Comparison of ENCODE assay signal across 10 cellular contexts in the genomic region with DNA sequence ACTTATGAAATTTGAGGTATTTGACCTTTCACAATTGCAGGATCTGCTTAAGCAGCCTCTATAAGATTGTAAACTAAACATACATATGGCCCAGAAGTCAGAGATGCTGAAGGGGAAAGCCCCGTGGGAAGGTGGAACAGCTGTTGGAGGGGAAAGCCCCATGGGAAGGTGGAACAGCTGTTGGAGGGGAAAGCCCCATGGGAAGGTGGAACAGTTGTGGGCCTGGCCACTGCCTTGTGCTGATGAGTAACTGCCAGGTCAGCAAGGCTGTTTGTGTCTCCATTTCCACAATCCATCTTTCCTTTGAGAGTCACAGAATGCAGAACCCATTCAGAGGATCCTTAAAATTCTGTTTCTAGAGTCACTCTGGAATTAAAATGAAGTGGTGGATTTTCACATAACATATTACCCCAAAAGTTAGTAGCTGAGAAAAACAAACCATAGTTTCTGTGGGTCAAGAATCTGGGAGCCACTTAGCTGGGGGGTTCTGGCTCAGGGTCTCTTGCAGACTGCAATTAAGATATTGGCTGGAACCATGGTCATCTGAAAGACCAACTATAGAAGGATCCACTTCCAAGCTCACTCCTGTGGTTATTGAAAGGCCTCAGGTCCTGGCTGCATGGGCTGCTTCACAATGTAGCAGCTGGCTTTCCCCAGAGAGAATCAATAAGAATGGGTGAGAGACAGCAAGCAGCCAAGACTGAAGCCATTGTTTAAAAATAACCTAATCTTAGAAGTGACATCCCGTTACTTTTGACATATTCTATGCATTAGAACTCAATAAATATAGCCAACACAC.
A peak's percentile ranks its signal among the peaks of the same experiment; 100 is the strongest.
DNase-seq lines count a peak whose midpoint lies in the region; ATAC-seq lines count a peak whose summit lies in the region.
"Had no signal": no experiment of that assay in that cellular context is flagged by ENCODE, and none has a peak within 500 bp of the region (broad histone marks: within the 10 kb centered on the region; RNA-seq: fewer than 3 reads in every experiment).

No MANE protein-coding gene starts in this region.

- ATAC-seq in HG02623 (IDR thresholded peaks at IDR 0.05; ENCODE audit: unreplicated experiment), result peak; percentile 96
- ATAC-seq: K562 had no signal

- DNase-seq in activated naive CD4-positive, alpha-beta T cell treated with Interleukin-2 at 50 U/mL for 16 hours, result peak; percentile 2
- no peak for DNase-seq in activated naive CD4-positive, alpha-beta T cell treated with anti-CD3 and anti-CD28 coated beads, Interleukin-2, amount 50 U/mL, for 16 hours
- peak; percentile 20 for DNase-seq in NCI-H446 treated with DMSO at 0.1 percent for 48 hours (lab: John Stamatoyannopoulos, UW)
- DNase-seq in stimulated activated CD4-positive, alpha-beta T cell treated with anti-CD3 and anti-CD28 coated beads, TNF-alpha, amount 100 ng/mL, for 24 hours (ENCODE audit: low read depth in 3 of 3), result peak in 2 of 3 experiments; percentile 1 to 21
- DNase-seq in NOMO-1 treated with DMSO at 0.1 percent for 48 hours (lab: John Stamatoyannopoulos, UW; ENCODE audit: unreplicated experiment), result no peak
- no peak for DNase-seq in NCI-H2029 treated with DMSO at 0.1 percent for 48 hours (lab: John Stamatoyannopoulos, UW)
- no peak for DNase-seq in AML-193 (lab: John Stamatoyannopoulos, UW)
- DNase-seq: CD4-positive, CD25-positive, alpha-beta regulatory T cell had no signal

Comparison
In these comparisons a context has a peak if more than half of its experiments do, and no peak if none do; other contexts are left out.
1. DNase-seq: peak in activated naive CD4-positive, alpha-beta T cell treated with Interleukin-2 at 50 U/mL for 16 hours (single experiment), NCI-H446 treated with DMSO at 0.1 percent for 48 hours (single experiment) and stimulated activated CD4-positive, alpha-beta T cell treated with anti-CD3 and anti-CD28 coated beads, TNF-alpha, amount 100 ng/mL, for 24 hours (2 of 3); none in activated naive CD4-positive, alpha-beta T cell treated with anti-CD3 and anti-CD28 coated beads, Interleukin-2, amount 50 U/mL, for 16 hours (single experiment), NOMO-1 treated with DMSO at 0.1 percent for 48 hours (single experiment), NCI-H2029 treated with DMSO at 0.1 percent for 48 hours (single experiment) and AML-193 (0 of 2).